9 cellular contexts compared by ENCODE assay signal in genomic region chr17:42135664-42136653, GRCh38. TPM values are rescaled to one million over a fixed set of nuclear protein-coding genes. Genes with fewer than 3 reads are reported as not detected.
DNase-seq lines count a peak whose midpoint lies in the region; ATAC-seq and TF ChIP-seq lines count a peak whose summit lies in the region.
"Had no signal": no experiment of that assay in that cellular context is flagged by ENCODE, and none has a peak within 500 bp of the region (broad histone marks: within the 10 kb centered on the region; RNA-seq: fewer than 3 reads in every experiment).

No MANE protein-coding gene starts in this region.

- peaks cover 36% of the 10 kb centered on the region for H3K4me1 ChIP-seq in IMR-90 (ENCODE audit: control insufficient read depth, insufficient read depth, low read length)
- H3K4me1 ChIP-seq in sigmoid colon = peaks cover 0 to 71% (median 48%) of the 10 kb centered on the region in 4 donors

- peak overlapping the region; percentile 78 for H2AK5ac ChIP-seq in IMR-90 (ENCODE audit: low read depth, low read length)

- H3K9me1 ChIP-seq in IMR-90 (ENCODE audit: insufficient read depth, low read length) = peaks cover 57% of the 10 kb centered on the region

- peak overlapping the region; percentile 57 for H2AK9ac ChIP-seq in IMR-90 (replicated peaks; ENCODE audit: low read depth, low read length, poor library complexity)

- peak overlapping the region; percentile 85 for H2BK5ac ChIP-seq in IMR-90 (ENCODE audit: low read depth, low read length, poor library complexity, severe bottlenecking)

- peak overlapping the region; percentile 50 for H2BK120ac ChIP-seq in IMR-90 (ENCODE audit: low read depth, low read length)

- intact Hi-C loops in IMR-90 (cut with micrococcal nuclease) = loop anchor here (10.0 kb wide), 1 partner anchor 389 kb away; no protein-coding TSS in a partner anchor
- intact Hi-C loops in Right ventricle myocardium superior (cut with DNase I) = no loop called here
- intact Hi-C loops in sigmoid colon (cut with DNase I) = no loop called here

- peak overlapping the region; percentile 89 for H3K4ac ChIP-seq in IMR-90 (ENCODE audit: low read depth, low read length)

- H2AFZ ChIP-seq in IMR-90 (replicated peaks; ENCODE audit: low read length, poor library complexity) = peak overlapping the region; percentile 48

- H3K4me3 ChIP-seq in IMR-90 (ENCODE audit: insufficient read depth, low read depth, low read length) (no peak overlapping the region), sigmoid colon (no peak overlapping the region)
- H3K4me3 ChIP-seq: GM12878 had no signal

- dilution Hi-C loops in IMR-90 (cut with HindIII; ENCODE audit: low sequenced_read_pairs, unreplicated experiment) = no loop called here

- H3K27ac ChIP-seq in IMR-90 (ENCODE audit: insufficient read depth, low read length) (peak overlapping the region; percentile 72), VCaP (peak overlapping the region; percentile 83), sigmoid colon (peak overlapping the region; percentile 45 to 66 (median 50))

- peaks cover 79% of the 10 kb centered on the region for H4K20me1 ChIP-seq in IMR-90 (ENCODE audit: insufficient read depth, low read length)

- peak overlapping the region; percentile 50; the same call in 1 of the 2 replicates for H3K23ac ChIP-seq in IMR-90 (ENCODE audit: low read depth, low read length)

- CTCF ChIA-PET in IMR-90 (lab: Yijun Ruan, JAX) = interaction anchor here (0.6 kb wide), 1 partner anchor 1066 kb away, joined by 3 read pairs; no protein-coding TSS in a partner anchor
- CTCF ChIA-PET in GM10248 (lab: Yijun Ruan, JAX) = interaction anchor here (0.9 to 4.3 kb wide), 13 partner anchors 8 to 113 kb away, joined by 3 to 15 read pairs (median 4); partner anchors contain the start of gene KCNH4

- no peaks in the 10 kb centered on the region for H3K27me3 ChIP-seq in IMR-90 (ENCODE audit: control insufficient read depth, insufficient read depth, low read length)
- H3K27me3 ChIP-seq in sigmoid colon = no peaks in the 10 kb centered on the region

- H3K36me3 ChIP-seq in IMR-90 (ENCODE audit: control insufficient read depth, insufficient read depth, low read length) (peaks cover 3% of the 10 kb centered on the region; the same call in 1 of the 2 replicates), sigmoid colon (peaks cover 0 to 21% (median 0%) of the 10 kb centered on the region in 4 donors)

- H4K8ac ChIP-seq in IMR-90 (ENCODE audit: low read depth in 2 of 2, low read length in 2 of 2) = peak overlapping the region; percentile 41 to 89; a peak in 3 of 4 replicates

- ATAC-seq in IMR-90 (ENCODE audit: low read depth) (peak; percentile 59), Right ventricle myocardium superior (ENCODE audit: poor library complexity) (peak; percentile 83), HG03571 (IDR thresholded peaks at IDR 0.05; ENCODE audit: unreplicated experiment) (no peak)
- ATAC-seq: GM12878 had no signal

- peak overlapping the region; percentile 40; the same call in 1 of the 2 replicates for H2BK20ac ChIP-seq in IMR-90 (ENCODE audit: low read depth, low read length)

- H3K4me2 ChIP-seq in IMR-90 (ENCODE audit: low read depth, low read length) = peak overlapping the region; percentile 47

- H3K9me3 ChIP-seq in IMR-90 (ENCODE audit: control insufficient read depth, insufficient read depth, low read length) = no peaks in the 10 kb centered on the region
- H3K9me3 ChIP-seq in sigmoid colon = no peaks in the 10 kb centered on the region

- no peak for TF ChIP-seq POLR2A in IMR-90 (IDR thresholded peaks at IDR 0.05; ENCODE audit: low read depth, low read length)
- no peak for TF ChIP-seq POLR2A in sigmoid colon (IDR thresholded peaks at IDR 0.05)

- 17% methylated on average over 3 of the region's 15 CpGs; no CpG with 5 or more reads in 1 of the 2 experiments for WGBS in IMR-90 (ENCODE audit: extremely low coverage in 2 of 2, insufficient read length in 1 of 2), 2 experiments
- 13 to 51% methylated on average over 15 of the region's 15 CpGs for WGBS in sigmoid colon, 2 donors

- peak overlapping the region; percentile 32; the same call in 1 of the 2 replicates for H3K18ac ChIP-seq in IMR-90 (ENCODE audit: low read depth, low read length)

- TF ChIP-seq RAD21 in IMR-90 (IDR thresholded peaks at IDR 0.05; ENCODE audit: low read length) = no peak

- BruUV-seq in IMR-90 (replicated peaks; lab: Mats Ljungman, UMichigan) = no TSS peak

- no peak for TF ChIP-seq EP300 in sigmoid colon (IDR thresholded peaks at IDR 0.05)

- 0 out of 2 replicates have a peak overlapping the region, but pooled peaks have one; percentile 5 for H3K9ac ChIP-seq in IMR-90 (ENCODE audit: low read depth, low read length)

- DNase-seq in AG08395 (ENCODE audit: low spot score) (peak; percentile 48), IMR-90 (peak; percentile 85), Right ventricle myocardium superior (peak; percentile 80), sigmoid colon (peak; percentile 78), NCI-H1436 (lab: John Stamatoyannopoulos, UW) (no peak), GM10248 (ENCODE audit: extremely low spot score) (no peak)

- peak overlapping the region; percentile 50 for H3K14ac ChIP-seq in IMR-90 (replicated peaks; ENCODE audit: low read depth, low read length)

- POLR2A ChIA-PET in IMR-90 (lab: Charles Lee; ENCODE audit: unreplicated experiment) = no interaction called here
- POLR2A ChIA-PET in GM10248 (lab: Yijun Ruan, JAX) = interaction anchor here (0.6 to 0.9 kb wide), 3 partner anchors 56 to 1183 kb away, joined by 3 to 11 read pairs (median 5); partner anchors contain the start of gene CNP

- TF ChIP-seq CTCF in IMR-90 (conservative IDR thresholded peaks at IDR 0.05; ENCODE audit: low read depth, low read length) (no peak), VCaP (conservative IDR thresholded peaks at IDR 0.05) (no peak), sigmoid colon (IDR thresholded peaks at IDR 0.05) (no peak), GM10248 (IDR thresholded peaks at IDR 0.05; ENCODE audit: control extremely low read depth, extremely low read depth, low read depth, missing control alignments) (no peak)

- peak overlapping the region; percentile 70; the same call in 2 of the 3 replicates for H2BK15ac ChIP-seq in IMR-90 (ENCODE audit: low read depth, low read length)

- H3K56ac ChIP-seq in IMR-90 (ENCODE audit: extremely low read depth, insufficient read depth, low read length) = no peak overlapping the region

- peak overlapping the region; percentile 42 for H4K91ac ChIP-seq in IMR-90 (ENCODE audit: insufficient read depth, low read depth, low read length)

- in situ Hi-C loops in IMR-90 (cut with MboI; ENCODE audit: low sequenced_read_pairs) = no loop called here

- peaks cover 33 to 92% of the 10 kb centered on the region in 2 experiments for H3K79me1 ChIP-seq in IMR-90 (ENCODE audit: low read depth in 1 of 2, low read length in 2 of 2)

- peak overlapping the region; percentile 69 for H4K5ac ChIP-seq in IMR-90 (ENCODE audit: low read depth, low read length)

TF ChIP-seq in IMR-90, 13 proteins besides CTCF, POLR2A, EP300 and RAD21:
- TF ChIP-seq NFE2L2 (IDR thresholded peaks at IDR 0.05; ENCODE audit: low read depth, low read length) (no peak), CEBPB (IDR thresholded peaks at IDR 0.05; ENCODE audit: low read depth, low read length) (peak; percentile 14; the same call in 1 of the 2 replicates), CHD1 (IDR thresholded peaks at IDR 0.05; ENCODE audit: low read depth, low read length) (no peak), MXI1 (IDR thresholded peaks at IDR 0.05; ENCODE audit: borderline replicate concordance, low read depth, low read length) (0 out of 2 replicates have a peak, but pooled peaks have one; percentile 32), BHLHE40 (IDR thresholded peaks at IDR 0.05; ENCODE audit: low read depth, low read length) (peak; percentile 58; the same call in 1 of the 2 replicates)

RNA-seq across cellular contexts. Expression of gene HSPB9, which starts 13.4 kb away (rescaled TPM):
- not detected in 2 replicates for total RNA-seq in IMR-90 (2012; rRNA removed)
- polyA plus RNA-seq in IMR-90 (2012; rRNA removed) = not detected in 2 replicates
- not detected in 2 replicates for polyA plus RNA-seq in IMR-90 (2012; cell fraction: cytosol; rRNA removed)
- 0.06 and 0.09 TPM in 2 replicates for polyA plus RNA-seq in IMR-90 (2012; cell fraction: nucleus; rRNA removed; ENCODE audit: low replicate concordance)
- total RNA-seq in Right ventricle myocardium superior = 0.11 TPM
- total RNA-seq in sigmoid colon = under 1 TPM in 3 of 4 donors, not detected in 1; 0.27 to 0.83 (median 0.49) TPM
- polyA plus RNA-seq in sigmoid colon = under 1 TPM in 1 of 3 donors, not detected in 2; 0.10 TPM
- total RNA-seq: GM12878 had no signal

RNA-seq across cellular contexts. Expression of gene KAT2A, which starts 14.8 kb away (rescaled TPM):
- total RNA-seq in IMR-90 (2012; rRNA removed) (5.3 and 6.3 TPM in 2 replicates), Right ventricle myocardium superior (22.6 TPM), sigmoid colon (10 to 100 TPM; 20.0 to 95.8 (median 26.0) TPM)
- polyA plus RNA-seq in IMR-90 (2012; rRNA removed) (28.2 and 31.4 TPM in 2 replicates), sigmoid colon (10 to 100 TPM in 1 of 3 donors, 1 to 10 TPM in 2; 6.9 to 45.2 (median 9.6) TPM)
- 12.9 and 17.4 TPM in 2 replicates for polyA plus RNA-seq in IMR-90 (2012; cell fraction: cytosol; rRNA removed)
- 273 and 329 TPM in 2 replicates for polyA plus RNA-seq in IMR-90 (2012; cell fraction: nucleus; rRNA removed; ENCODE audit: low replicate concordance)

RNA-seq across cellular contexts. Expression of gene RAB5C, which starts 18.8 kb away (rescaled TPM):
- total RNA-seq in IMR-90 (2012; rRNA removed) = 112 and 126 TPM in 2 replicates
- polyA plus RNA-seq in IMR-90 (2012; rRNA removed) = 277 and 312 TPM in 2 replicates
- 208 and 308 TPM in 2 replicates for polyA plus RNA-seq in IMR-90 (2012; cell fraction: cytosol; rRNA removed)
- 135 and 149 TPM in 2 replicates for polyA plus RNA-seq in IMR-90 (2012; cell fraction: nucleus; rRNA removed; ENCODE audit: low replicate concordance)
- total RNA-seq in Right ventricle myocardium superior = 38.6 TPM
- total RNA-seq in sigmoid colon = 100 to 1,000 TPM in 2 of 4 donors, 10 to 100 TPM in 2; 75.9 to 104 (median 93.1) TPM
- polyA plus RNA-seq in sigmoid colon = 100 to 1,000 TPM; 182 to 303 (median 213) TPM

RNA-seq across cellular contexts. Expression of gene DHX58, which starts 23.4 kb away (rescaled TPM):
- total RNA-seq in IMR-90 (2012; rRNA removed) (1.1 and 1.4 TPM in 2 replicates), Right ventricle myocardium superior (2.5 TPM), sigmoid colon (10 to 100 TPM in 3 of 4 donors, 1 to 10 TPM in 1; 8.9 to 16.3 (median 14.6) TPM)
- polyA plus RNA-seq in IMR-90 (2012; rRNA removed) (1.9 and 2.8 TPM in 2 replicates), sigmoid colon (10 to 100 TPM in 1 of 3 donors, 1 to 10 TPM in 2; 4.4 to 19.0 (median 6.6) TPM)
- 1.9 and 2.5 TPM in 2 replicates for polyA plus RNA-seq in IMR-90 (2012; cell fraction: cytosol; rRNA removed)
- 14.8 and 19.4 TPM in 2 replicates for polyA plus RNA-seq in IMR-90 (2012; cell fraction: nucleus; rRNA removed; ENCODE audit: low replicate concordance)

RNA-seq across cellular contexts. Expression of gene ZNF385C, which starts 37.7 kb away (rescaled TPM):
- not detected in 2 replicates for total RNA-seq in IMR-90 (2012; rRNA removed)
- not detected in 2 replicates for polyA plus RNA-seq in IMR-90 (2012; rRNA removed)
- polyA plus RNA-seq in IMR-90 (2012; cell fraction: cytosol; rRNA removed) = not detected in 2 replicates
- polyA plus RNA-seq in IMR-90 (2012; cell fraction: nucleus; rRNA removed; ENCODE audit: low replicate concordance) = not detected in 2 replicates
- 0.16 TPM for total RNA-seq in Right ventricle myocardium superior
- total RNA-seq in sigmoid colon = under 1 TPM in 1 of 4 donors, not detected in 3; 0.33 TPM
- under 1 TPM in 2 of 3 donors, not detected in 1; 0.42 to 0.60 TPM for polyA plus RNA-seq in sigmoid colon
- total RNA-seq: GM12878 had no signal

Comparison
In these comparisons a context has a peak if more than half of its experiments do, and no peak if none do; other contexts are left out.
1. DNase-seq: peak in AG08395 (single experiment), IMR-90 (single experiment), Right ventricle myocardium superior (single experiment) and sigmoid colon (single experiment); none in NCI-H1436 (single experiment) and GM10248 (single experiment).
2. Peak in every context shown above with its lines, with median percentiles within 50 percentile points of each other: H3K27ac ChIP-seq.